In the genomic region with DNA sequence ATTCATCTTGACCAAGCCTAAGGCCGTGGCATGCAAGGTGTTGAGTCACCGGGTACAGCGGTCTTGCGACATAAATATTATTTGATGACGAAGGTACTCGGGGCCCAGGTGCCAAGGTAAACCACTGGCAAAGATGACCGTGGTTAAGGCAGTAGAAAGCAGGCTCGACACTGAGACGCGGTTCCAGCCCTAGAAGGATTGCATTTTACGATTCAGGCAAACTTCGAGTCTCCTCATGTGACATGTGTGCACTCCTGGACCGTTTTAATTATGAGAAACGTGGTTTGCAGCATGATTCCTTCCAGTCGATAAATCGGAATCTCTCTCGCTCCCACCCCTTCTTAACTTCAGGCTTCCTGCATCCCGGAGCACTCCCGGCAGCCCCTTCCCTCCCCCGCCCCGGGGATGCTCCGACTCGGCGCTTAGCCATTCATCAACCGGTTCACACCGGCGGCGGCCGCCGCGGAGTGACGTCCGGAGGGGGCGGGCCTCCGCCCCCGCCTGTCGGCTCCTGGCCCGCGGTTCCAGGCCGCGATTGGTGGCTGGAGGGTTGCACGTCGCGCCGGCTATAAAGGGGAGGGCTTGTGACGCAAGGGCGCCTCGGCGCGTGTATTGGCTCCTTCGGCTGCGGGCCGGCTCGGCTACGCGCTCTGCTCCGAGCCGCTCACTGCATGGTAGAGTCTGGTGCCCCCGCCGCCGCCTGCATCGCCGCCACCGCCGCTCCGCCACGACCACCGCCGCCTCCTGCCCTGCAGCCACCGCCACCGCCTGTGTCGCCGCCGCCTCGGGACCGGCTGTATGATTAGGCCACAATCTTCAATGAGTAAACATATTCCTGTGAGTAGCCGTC, we compare ENCODE assay signal across 8 cellular contexts. TPM values are rescaled to one million over a fixed set of nuclear protein-coding genes. Genes with fewer than 3 reads are reported as not detected.
DNase-seq lines count a peak whose midpoint lies in the region; ATAC-seq and TF ChIP-seq lines count a peak whose summit lies in the region.

TSS of gene LOC128125822 (plus strand) at position 598 of the 850 bp plus-strand sequence.
TSS of gene PTP4A1 (plus strand) at position 598 of the 850 bp plus-strand sequence. CDS start 4,401 bp downstream, outside the sequence.

- POLR2A ChIA-PET in BJ (lab: Charles Lee) = no interaction called here
- POLR2A ChIA-PET in activated CD4-positive, alpha-beta T cell treated with anti-CD3 and anti-CD28 coated beads, Interleukin-2, amount 10 ng/mL, durations not matched to agents 7 days and 5 days (lab: Charles Lee) = no interaction called here

- peaks cover 24% of the 10 kb centered on the region for H3K36me3 Mint-ChIP-seq in activated CD4-positive, alpha-beta T cell treated with anti-CD3 and anti-CD28 coated beads, Interleukin-2, amount 10 ng/mL, durations not matched to agents 7 days and 5 days (ENCODE audit: low read depth)

- H3K27me3 Mint-ChIP-seq in activated CD4-positive, alpha-beta T cell treated with anti-CD3 and anti-CD28 coated beads, Interleukin-2, amount 10 ng/mL, durations not matched to agents 7 days and 5 days = no peaks in the 10 kb centered on the region

- H3K9me3 Mint-ChIP-seq in activated CD4-positive, alpha-beta T cell treated with anti-CD3 and anti-CD28 coated beads, Interleukin-2, amount 10 ng/mL, durations not matched to agents 7 days and 5 days = no peaks in the 10 kb centered on the region

- peak within 1 kb of the TSS; percentile 90 for H3K4me3 Mint-ChIP-seq in activated CD4-positive, alpha-beta T cell treated with anti-CD3 and anti-CD28 coated beads, Interleukin-2, amount 10 ng/mL, durations not matched to agents 7 days and 5 days

- ATAC-seq in GM19324 (IDR thresholded peaks at IDR 0.05; ENCODE audit: low FRiP score, unreplicated experiment) (peak; percentile 94), HG03469 (IDR thresholded peaks at IDR 0.05; ENCODE audit: unreplicated experiment) (peak; percentile 93)

- TF ChIP-seq CTCF in BJ (IDR thresholded peaks at IDR 0.05; ENCODE audit: insufficient read depth, low read depth, low read length) = no peak; the same call in 1 of the 2 replicates

- DNase-seq in BJ (ENCODE audit: low read depth) = peak; percentile 77
- peak; percentile 89 for DNase-seq in NCI-H526 treated with DMSO at 0.1 percent for 48 hours (lab: John Stamatoyannopoulos, UW)
- peak; percentile 97 for DNase-seq in activated CD4-positive, alpha-beta T cell treated with anti-CD3 and anti-CD28 coated beads, Interleukin-2, amount 10 ng/mL, durations not matched to agents 7 days and 5 days
- peak; percentile 67 for DNase-seq in cortex of kidney (lab: John Stamatoyannopoulos, UW)
- peak; percentile 99 for DNase-seq in left kidney (ENCODE audit: low read depth, low spot score)
- DNase-seq in stimulated activated CD4-positive, alpha-beta T cell treated with anti-CD3 and anti-CD28 coated beads, Interleukin-2, amount 100 ng/mL, for 24 hours = peak; percentile 96

- H3K4me1 Mint-ChIP-seq in activated CD4-positive, alpha-beta T cell treated with anti-CD3 and anti-CD28 coated beads, Interleukin-2, amount 10 ng/mL, durations not matched to agents 7 days and 5 days = peaks cover 34% of the 10 kb centered on the region

- H3K36me3 ChIP-seq in BJ (ENCODE audit: control insufficient read depth, insufficient read depth, low read length) = no peaks in the 10 kb centered on the region

- H3K27ac Mint-ChIP-seq in activated CD4-positive, alpha-beta T cell treated with anti-CD3 and anti-CD28 coated beads, Interleukin-2, amount 10 ng/mL, durations not matched to agents 7 days and 5 days = peak within 1 kb of the TSS; percentile 98

- H3K4me3 ChIP-seq in BJ (ENCODE audit: low read depth, low read length) = peak within 1 kb of the TSS; percentile 96

- CTCF ChIA-PET in BJ (lab: Yijun Ruan, JAX) = no interaction called here
- CTCF ChIA-PET in activated CD4-positive, alpha-beta T cell treated with anti-CD3 and anti-CD28 coated beads, Interleukin-2, amount 10 ng/mL, durations not matched to agents 7 days and 5 days (lab: Charles Lee) = no interaction called here

- H3K27me3 ChIP-seq in BJ (ENCODE audit: control insufficient read depth, insufficient read depth, low read length) = peaks cover 4% of the 10 kb centered on the region

RNA-seq across cellular contexts. Expression of gene PTP4A1, which starts in this region (rescaled TPM):
- 4.4 and 15.7 TPM in 2 replicates for polyA plus RNA-seq in BJ (2011; rRNA removed)
- 7.1 and 17.5 TPM in 2 replicates for polyA minus RNA-seq in BJ (2011; rRNA and poly(A)+ RNA removed)
- total RNA-seq in activated CD4-positive, alpha-beta T cell treated with anti-CD3 and anti-CD28 coated beads, Interleukin-2, amount 10 ng/mL, durations not matched to agents 7 days and 5 days = 10 to 100 TPM; 53.6 to 61.7 TPM

Comparison
In these comparisons a context has a peak if more than half of its experiments do, and no peak if none do; other contexts are left out.
1. Peak in every context shown above with its lines: DNase-seq, ATAC-seq and H3K4me3 ChIP-seq.